ENCODE assay signal across 2 cellular contexts in genomic region chr5:111743521-111743920, GRCh38.
TF ChIP-seq lines count a peak whose summit lies in the region.

No MANE protein-coding gene starts in this region.

TF ChIP-seq in IMR-90, 13 proteins besides CTCF, POLR2A, EP300 and RAD21:
- no peak for TF ChIP-seq MXI1 (IDR thresholded peaks at IDR 0.05; ENCODE audit: borderline replicate concordance, low read depth, low read length)
- no peak for TF ChIP-seq CHD1 (IDR thresholded peaks at IDR 0.05; ENCODE audit: low read depth, low read length)
- no peak for TF ChIP-seq BHLHE40 (IDR thresholded peaks at IDR 0.05; ENCODE audit: low read depth, low read length)
- TF ChIP-seq RFX5 (IDR thresholded peaks at IDR 0.05; ENCODE audit: low read depth, low read length): no peak
- no peak for TF ChIP-seq MAFK (IDR thresholded peaks at IDR 0.05; ENCODE audit: low read depth, low read length)
- TF ChIP-seq FOS (IDR thresholded peaks at IDR 0.05; ENCODE audit: low read depth, low read length): no peak
- TF ChIP-seq SMC3 (IDR thresholded peaks at IDR 0.05; ENCODE audit: low read depth, low read length): no peak
- no peak for TF ChIP-seq NFE2L2 (IDR thresholded peaks at IDR 0.05; ENCODE audit: low read depth, low read length)
- no peak for TF ChIP-seq RCOR1 (IDR thresholded peaks at IDR 0.05; ENCODE audit: insufficient replicate concordance, low read length)
- no peak for TF ChIP-seq CEBPB (IDR thresholded peaks at IDR 0.05; ENCODE audit: low read depth, low read length)
- no peak for TF ChIP-seq MAZ (IDR thresholded peaks at IDR 0.05; ENCODE audit: borderline replicate concordance, low read depth, low read length)
- TF ChIP-seq USF2 (IDR thresholded peaks at IDR 0.05; ENCODE audit: low read depth, low read length): no peak
- TF ChIP-seq ELK1 (IDR thresholded peaks at IDR 0.05; ENCODE audit: borderline replicate concordance, low read depth, low read length): no peak

TF ChIP-seq in HepG2, 621 proteins besides CTCF, POLR2A, EP300 and RAD21:
- TF ChIP-seq ZNF879 (CRISPR knock-in tag; IDR thresholded peaks at IDR 0.05): no peak
- TF ChIP-seq BCL6 (CRISPR knock-in tag; IDR thresholded peaks at IDR 0.05): no peak
- TF ChIP-seq HNRNPL (IDR thresholded peaks at IDR 0.05; ENCODE audit: low read depth, low read length): no peak
- TF ChIP-seq ELF1 (CRISPR knock-in tag; IDR thresholded peaks at IDR 0.05): no peak
- TF ChIP-seq ZNF589 (CRISPR knock-in tag; conservative IDR thresholded peaks at IDR 0.05): no peak
- TF ChIP-seq ZNF883 (CRISPR knock-in tag; IDR thresholded peaks at IDR 0.05; ENCODE audit: not compliant biosample characterization): no peak
- TF ChIP-seq ARNT2 (CRISPR knock-in tag; IDR thresholded peaks at IDR 0.05; ENCODE audit: low read depth): no peak
- no peak for TF ChIP-seq ZNF121 (CRISPR knock-in tag; IDR thresholded peaks at IDR 0.05)
- no peak for TF ChIP-seq ATRX (CRISPR knock-in tag; IDR thresholded peaks at IDR 0.05; ENCODE audit: borderline replicate concordance)
- TF ChIP-seq, protein P1, sequence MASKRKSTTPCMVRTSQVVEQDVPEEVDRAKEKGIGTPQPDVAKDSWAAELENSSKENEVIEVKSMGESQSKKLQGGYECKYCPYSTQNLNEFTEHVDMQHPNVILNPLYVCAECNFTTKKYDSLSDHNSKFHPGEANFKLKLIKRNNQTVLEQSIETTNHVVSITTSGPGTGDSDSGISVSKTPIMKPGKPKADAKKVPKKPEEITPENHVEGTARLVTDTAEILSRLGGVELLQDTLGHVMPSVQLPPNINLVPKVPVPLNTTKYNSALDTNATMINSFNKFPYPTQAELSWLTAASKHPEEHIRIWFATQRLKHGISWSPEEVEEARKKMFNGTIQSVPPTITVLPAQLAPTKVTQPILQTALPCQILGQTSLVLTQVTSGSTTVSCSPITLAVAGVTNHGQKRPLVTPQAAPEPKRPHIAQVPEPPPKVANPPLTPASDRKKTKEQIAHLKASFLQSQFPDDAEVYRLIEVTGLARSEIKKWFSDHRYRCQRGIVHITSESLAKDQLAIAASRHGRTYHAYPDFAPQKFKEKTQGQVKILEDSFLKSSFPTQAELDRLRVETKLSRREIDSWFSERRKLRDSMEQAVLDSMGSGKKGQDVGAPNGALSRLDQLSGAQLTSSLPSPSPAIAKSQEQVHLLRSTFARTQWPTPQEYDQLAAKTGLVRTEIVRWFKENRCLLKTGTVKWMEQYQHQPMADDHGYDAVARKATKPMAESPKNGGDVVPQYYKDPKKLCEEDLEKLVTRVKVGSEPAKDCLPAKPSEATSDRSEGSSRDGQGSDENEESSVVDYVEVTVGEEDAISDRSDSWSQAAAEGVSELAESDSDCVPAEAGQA (IDR thresholded peaks at IDR 0.05; ENCODE audit: low read depth): no peak
- TF ChIP-seq, protein P1 (CRISPR knock-in tag; IDR thresholded peaks at IDR 0.05; ENCODE audit: borderline replicate concordance): no peak
- TF ChIP-seq SSRP1 (CRISPR knock-in tag; IDR thresholded peaks at IDR 0.05): no peak
- no peak for TF ChIP-seq RBM39 (IDR thresholded peaks at IDR 0.05; ENCODE audit: low read depth, low read length, poor library complexity, severe bottlenecking)
- no peak for TF ChIP-seq NFIC (IDR thresholded peaks at IDR 0.05; ENCODE audit: low read length)
